27 cellular contexts compared by ENCODE assay signal in the genomic region with DNA sequence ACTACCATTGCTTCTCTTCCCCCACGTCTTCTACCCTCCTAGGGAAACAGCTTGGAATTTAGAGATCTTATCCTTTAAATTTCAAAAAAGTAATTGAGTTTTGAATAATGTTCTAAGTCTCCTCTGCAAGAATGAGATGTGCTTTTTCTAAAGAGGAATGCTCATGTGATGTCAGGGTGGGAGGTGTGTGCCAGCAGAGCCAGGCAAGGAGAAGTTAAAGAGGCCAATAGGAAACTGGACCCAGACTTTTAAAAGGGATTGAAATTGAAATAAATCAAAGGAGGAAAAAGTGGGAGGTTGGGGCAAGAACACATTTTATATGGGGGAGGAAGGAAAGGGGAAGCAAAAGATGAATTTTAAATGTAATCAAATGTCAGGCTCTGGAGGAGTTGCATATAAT.
"Had no signal": no experiment of that assay in that cellular context is flagged by ENCODE, and none has a peak within 500 bp of the region (broad histone marks: within the 10 kb centered on the region; RNA-seq: fewer than 3 reads in every experiment).

No MANE protein-coding gene starts in this region.

- H3K4me3 Mint-ChIP-seq: activated CD4-positive, alpha-beta memory T cell treated with anti-CD3 and anti-CD28 coated beads for 36 hours; activated naive CD4-positive, alpha-beta T cell treated with anti-CD3 and anti-CD28 coated beads for 36 hours had no signal

- DNase-seq: activated CD4-positive, alpha-beta memory T cell treated with anti-CD3 and anti-CD28 coated beads for 36 hours; activated CD4-positive, alpha-beta T cell treated with anti-CD3 and anti-CD28 coated beads for 36 hours; activated CD4-positive, alpha-beta T cell treated with anti-CD3 and anti-CD28 coated beads, Interleukin-2, amount 50 U/mL, for 1 hour; activated CD8-positive, alpha-beta memory T cell treated with anti-CD3 and anti-CD28 coated beads, Interleukin-2, amount 50 U/mL, for 4 hours; activated gamma-delta T cell treated with Interleukin-2 at 50 U/mL for 16 hours; activated naive CD4-positive, alpha-beta T cell treated with anti-CD3 and anti-CD28 coated beads for 36 hours; activated T-cell treated with anti-CD3 and anti-CD28 coated beads, Interleukin-2, amount 50 U/mL, for 48 hours; adrenal gland; body of pancreas; Kasumi-1; KG1; MG63; NCI-H1048; NCI-H1105 treated with DMSO at 0.1 percent for 48 hours; NCI-H1436; NCI-H1694; NCI-H1930; NCI-H2081 treated with DMSO at 0.1 percent for 48 hours; NCI-H226; NCI-H524 treated with DMSO at 0.1 percent for 48 hours; SHP77; SJCRH30 had no signal

- H3K4me3 ChIP-seq: adrenal gland, body of pancreas, MG63, SJCRH30, SK-N-MC had no signal

- H3K36me3 ChIP-seq: adrenal gland, breast epithelium, MG63, SJCRH30 had no signal

- H3K27ac ChIP-seq: adrenal gland, body of pancreas, breast epithelium, SJCRH30, SK-N-MC had no signal

- ATAC-seq: body of pancreas, Panc1 had no signal

- H3K9me3 Mint-ChIP-seq: activated CD4-positive, alpha-beta memory T cell treated with anti-CD3 and anti-CD28 coated beads for 36 hours; activated naive CD4-positive, alpha-beta T cell treated with anti-CD3 and anti-CD28 coated beads for 36 hours; activated T-helper 2 cell treated with anti-CD3 and anti-CD28 coated beads, Interferon-gamma antibody, Interleukin-2, Interleukin-4, amounts not matched to agents 10 μg/mL and 5 μg/mL and 100 μg/mL, durations not matched to agents 14 hours and 24 hours and 36 hours; T-helper 2 cell treated with Interferon-gamma antibody and Interleukin-4, amounts not matched to agents 5 μg/mL and 100 μg/mL, for 36 hours had no signal

- H3K4me1 ChIP-seq: adrenal gland, body of pancreas, breast epithelium, SJCRH30 had no signal

- H3K27me3 ChIP-seq: adrenal gland, body of pancreas, breast epithelium, MG63, SJCRH30 had no signal

- H3K9me3 ChIP-seq: adrenal gland, body of pancreas, breast epithelium, MG63, SJCRH30 had no signal

- H3K27ac Mint-ChIP-seq: activated CD4-positive, alpha-beta memory T cell treated with anti-CD3 and anti-CD28 coated beads for 36 hours; activated CD4-positive, alpha-beta T cell treated with anti-CD3 and anti-CD28 coated beads for 36 hours; activated naive CD4-positive, alpha-beta T cell treated with anti-CD3 and anti-CD28 coated beads for 36 hours; activated T-helper 2 cell treated with anti-CD3 and anti-CD28 coated beads, Interferon-gamma antibody, Interleukin-2, Interleukin-4, amounts not matched to agents 10 μg/mL and 5 μg/mL and 100 μg/mL, durations not matched to agents 14 hours and 24 hours and 36 hours; T-helper 2 cell treated with Interferon-gamma antibody and Interleukin-4, amounts not matched to agents 5 μg/mL and 100 μg/mL, for 36 hours had no signal

- H3K36me3 Mint-ChIP-seq: activated CD4-positive, alpha-beta memory T cell treated with anti-CD3 and anti-CD28 coated beads for 36 hours had no signal
